In genomic region chr19:11405846-11406643, GRCh38 we compare ENCODE assay signal across 10 cellular contexts. TPM values are rescaled to one million over a fixed set of nuclear protein-coding genes. Genes with fewer than 3 reads are reported as not detected.
DNase-seq lines count a peak whose midpoint lies in the region; ATAC-seq, FAIRE-seq and TF ChIP-seq lines count a peak whose summit lies in the region.
"Had no signal": no experiment of that assay in that cellular context is flagged by ENCODE, and none has a peak within 500 bp of the region (broad histone marks: within the 10 kb centered on the region; RNA-seq: fewer than 3 reads in every experiment).

No MANE protein-coding gene starts in this region.

- ATAC-seq in GM12878 (no peak), HG02588 (IDR thresholded peaks at IDR 0.05; ENCODE audit: unreplicated experiment) (no peak), HG02970 (IDR thresholded peaks at IDR 0.05; ENCODE audit: low FRiP score, unreplicated experiment) (no peak)

- no peak for TF ChIP-seq POLR2A in GM12878 (IDR thresholded peaks at IDR 0.05; ENCODE audit: low read depth, low read length)

- no peak overlapping the region for H2AFZ ChIP-seq in GM12878 (ENCODE audit: control insufficient read depth, low read depth, low read length)

- FAIRE-seq in GM12878 (lab: Jason Lieb, UNC) = no peak

- H3K9ac ChIP-seq in GM12878 (ENCODE audit: control insufficient read depth, insufficient read depth, low read length) = no peak overlapping the region

- H3K27ac ChIP-seq in GM12878 (ENCODE audit: control insufficient read depth, insufficient read depth) = no peak overlapping the region
- no peak overlapping the region for H3K27ac ChIP-seq in RWPE1

- in situ Hi-C loops in GM12878 (cut with MboI) = no loop called here

- intact Hi-C loops in GM12878 (cut with micrococcal nuclease; ENCODE audit: unreplicated experiment) (no loop called here), posterior cingulate gyrus (cut with DNase I) (no loop called here)

- SMC1A ChIA-PET in GM12878 (lab: Charles Lee; ENCODE audit: uncharacterized antibody, unreplicated experiment) = no interaction called here

- peak; percentile 2 to 11 (median 5); a peak in 1 of 6 replicates for TF ChIP-seq CTCF in GM12878 (IDR thresholded peaks at IDR 0.05 in 2 of 3, conservative IDR thresholded peaks at IDR 0.05 in 1 of 3; ENCODE audit: control insufficient read depth in 2 of 3, extremely low read depth in 1 of 3, insufficient read depth in 1 of 3, low read depth in 3 of 3, low read length in 3 of 3)
- TF ChIP-seq CTCF in kidney epithelial cell (IDR thresholded peaks at IDR 0.05; ENCODE audit: insufficient read depth, low read length, poor library complexity, severe bottlenecking) = peak; percentile 43
- no peak for TF ChIP-seq CTCF in RWPE1 (conservative IDR thresholded peaks at IDR 0.05; ENCODE audit: low read depth)

- BruUV-seq in GM12878 (replicated peaks; lab: Mats Ljungman, UMichigan) = no TSS peak

- H3K4me3 ChIP-seq in GM12878 (no peak overlapping the region), kidney epithelial cell (ENCODE audit: low read depth, low read length) (no peak overlapping the region)

- TF ChIP-seq RAD21 in GM12878 (IDR thresholded peaks at IDR 0.05; ENCODE audit: insufficient read depth, low read depth, low read length) = 0 out of 2 replicates have a peak, but pooled peaks have one; percentile 6

- CTCF ChIA-PET in GM12878 (lab: Yijun Ruan, JAX) (no interaction called here), RWPE1 (lab: Yijun Ruan, JAX) (interaction anchor here (0.6 kb wide), 2 partner anchors 22 to 928 kb away, joined by 3 to 4 read pairs; partner anchors contain the start of gene EPOR)

- RAD21 ChIA-PET in GM12878 (lab: Charles Lee; ENCODE audit: unreplicated experiment) = no interaction called here

- H4K20me1 ChIP-seq in GM12878 (ENCODE audit: control insufficient read depth, insufficient read depth) = no peaks in the 10 kb centered on the region

- WGBS in GM12878 (ENCODE audit: insufficient coverage, insufficient replicate concordance, low lambda C conversion rate, missing lambda C conversion rate) = 40% methylated on average over 25 of the region's 44 CpGs

- H3K4me1 ChIP-seq in GM12878 (ENCODE audit: control insufficient read depth, insufficient read depth, low read length) = no peaks in the 10 kb centered on the region

- POLR2A ChIA-PET in GM12878 (lab: Charles Lee) = interaction anchor here (1.5 kb wide), 1 partner anchor 16 kb away, joined by 3 read pairs; no protein-coding TSS in a partner anchor
- POLR2A ChIA-PET in RWPE1 (lab: Yijun Ruan, JAX; ENCODE audit: low non-redundant PET) = no interaction called here

- H3K36me3 ChIP-seq in GM12878 (ENCODE audit: control insufficient read depth in 2 of 2, insufficient read depth in 2 of 2, low read length in 1 of 2) (no peaks in the 10 kb centered on the region), kidney epithelial cell (ENCODE audit: control insufficient read depth, insufficient read depth, low read length) (no peaks in the 10 kb centered on the region)

- no peaks in the 10 kb centered on the region for H3K9me3 ChIP-seq in GM12878 (replicated peaks; ENCODE audit: control insufficient read depth, insufficient read depth, low read length)

- H3K4me2 ChIP-seq in GM12878 (ENCODE audit: control insufficient read depth, insufficient read depth) = no peak overlapping the region

- no peak for TF ChIP-seq EP300 in GM12878 (IDR thresholded peaks at IDR 0.05; ENCODE audit: borderline replicate concordance in 1 of 2, control insufficient read depth in 1 of 2, low read depth in 2 of 2, low read length in 2 of 2)

- DNase-seq in stimulated activated CD4-positive, alpha-beta T cell treated with anti-CD3 and anti-CD28 coated beads, Interleukin-15, amount 100 ng/mL, for 24 hours = peak; percentile 72
- DNase-seq in stimulated activated CD4-positive, alpha-beta T cell treated with anti-CD3 and anti-CD28 coated beads, Interleukin-12 subunit alpha, Interleukin-12 subunit beta, amount 100 ng/mL, for 4 hours = no peak
- no peak for DNase-seq in GM12878 (ENCODE audit: low read depth, low spot score)
- DNase-seq in kidney epithelial cell (ENCODE audit: low read depth) = no peak
- DNase-seq in RWPE1 (ENCODE audit: low spot score) = no peak
- no peak for DNase-seq in posterior cingulate gyrus
- DNase-seq: C1 segment of cervical spinal cord, NCI-H526 treated with DMSO at 0.1 percent for 48 hours had no signal

- no peaks in the 10 kb centered on the region; a peak in 1 of 4 replicates for H3K27me3 ChIP-seq in GM12878 (replicated peaks in 1 of 2; ENCODE audit: control insufficient read depth in 2 of 2, insufficient read depth in 2 of 2, low read length in 1 of 2)
- peaks cover 8% of the 10 kb centered on the region for H3K27me3 ChIP-seq in kidney epithelial cell (ENCODE audit: control insufficient read depth, insufficient read depth, low read length)

- no peaks in the 10 kb centered on the region for H3K79me2 ChIP-seq in GM12878 (ENCODE audit: control insufficient read depth, insufficient read depth, low read length)

RNA-seq across cellular contexts. Expression of gene RGL3, which starts 13.1 kb away (rescaled TPM):
- 0.61 TPM in 1 of 2 replicates, not detected in the other for total RNA-seq in GM12878 (2013; cell fraction: nucleolus; rRNA removed)
- total RNA-seq in GM12878 (2014; rRNA removed) (not detected in 2 replicates), GM12878 (2014; rRNA removed; fragmentation: Illumina TruSeq; extraction: Trizol) (not detected in 2 replicates), GM12878 (2021) (not detected in 2 replicates), kidney epithelial cell (10.2 and 18.1 TPM in 2 replicates)
- polyA plus RNA-seq in GM12878 (2011; ENCODE audit: low read depth) = not detected
- polyA plus RNA-seq in GM12878 (2011; rRNA removed) (not detected in 2 replicates), GM12878 (2014; fragmentation: Illumina TruSeq; extraction: Trizol) (not detected in 2 replicates), GM12878 (2014; fragmentation: Nextera tagmentation; extraction: Ambion mirVana) (not detected), GM12878 (2014; rRNA removed) (not detected in 2 replicates), GM12878 (2016; fragmentation: Nextera tagmentation; extraction: Ambion mirVana) (not detected)
- polyA plus RNA-seq in GM12878 (2011; cell fraction: cytosol; rRNA removed) = not detected in 2 replicates
- polyA plus RNA-seq in GM12878 (2011; cell fraction: nucleus; rRNA removed) = not detected in 2 replicates
- 0.25 and 0.28 TPM in 2 replicates for polyA plus RNA-seq in GM12878 (2012)
- not detected in 2 replicates for polyA minus RNA-seq in GM12878 (2011; rRNA and poly(A)+ RNA removed)
- 2.7 TPM in 1 of 2 replicates, not detected in the other for polyA minus RNA-seq in GM12878 (2011; cell fraction: cytosol; rRNA and poly(A)+ RNA removed)
- polyA minus RNA-seq in GM12878 (2011; cell fraction: nucleus; rRNA and poly(A)+ RNA removed) = not detected in 2 replicates

RNA-seq across cellular contexts. Expression of gene EPOR, which starts 21.9 kb away (rescaled TPM):
- 8.5 and 12.7 TPM in 2 replicates for total RNA-seq in GM12878 (2013; cell fraction: nucleolus; rRNA removed)
- 3.0 and 3.8 TPM in 2 replicates for total RNA-seq in GM12878 (2014; rRNA removed)
- total RNA-seq in GM12878 (2014; rRNA removed; fragmentation: Illumina TruSeq; extraction: Trizol) = 1.2 and 1.4 TPM in 2 replicates
- 2.9 and 3.3 TPM in 2 replicates for total RNA-seq in GM12878 (2021)
- polyA plus RNA-seq in GM12878 (2011; ENCODE audit: low read depth) = 1.2 TPM
- 1.8 and 2.8 TPM in 2 replicates for polyA plus RNA-seq in GM12878 (2011; rRNA removed)
- 4.7 and 4.8 TPM in 2 replicates for polyA plus RNA-seq in GM12878 (2011; cell fraction: cytosol; rRNA removed)
- 6.8 and 7.8 TPM in 2 replicates for polyA plus RNA-seq in GM12878 (2011; cell fraction: nucleus; rRNA removed)
- 2.4 and 3.6 TPM in 2 replicates for polyA plus RNA-seq in GM12878 (2012)
- 0.65 and 1.4 TPM in 2 replicates for polyA plus RNA-seq in GM12878 (2014; fragmentation: Illumina TruSeq; extraction: Trizol)
- under 1 TPM; 0.66 to 0.74 TPM for polyA plus RNA-seq in GM12878 (2014; fragmentation: Nextera tagmentation; extraction: Ambion mirVana)
- 4.4 and 6.0 TPM in 2 replicates for polyA plus RNA-seq in GM12878 (2014; rRNA removed)
- 10 to 100 TPM in 1 of 2 experiments, 1 to 10 TPM in 1; 6.7 to 10.1 TPM for polyA plus RNA-seq in GM12878 (2016; fragmentation: Nextera tagmentation; extraction: Ambion mirVana)
- 1.7 and 4.5 TPM in 2 replicates for polyA minus RNA-seq in GM12878 (2011; rRNA and poly(A)+ RNA removed)
- polyA minus RNA-seq in GM12878 (2011; cell fraction: cytosol; rRNA and poly(A)+ RNA removed) = 2.3 and 2.5 TPM in 2 replicates
- 6.0 and 6.7 TPM in 2 replicates for polyA minus RNA-seq in GM12878 (2011; cell fraction: nucleus; rRNA and poly(A)+ RNA removed)
- 3.0 and 4.4 TPM in 2 replicates for total RNA-seq in kidney epithelial cell

RNA-seq across cellular contexts. Expression of gene ODAD3, which starts 28.9 kb away (rescaled TPM):
- total RNA-seq in GM12878 (2013; cell fraction: nucleolus; rRNA removed) = not detected in 2 replicates
- not detected in 2 replicates for total RNA-seq in GM12878 (2014; rRNA removed)
- not detected in 2 replicates for total RNA-seq in GM12878 (2014; rRNA removed; fragmentation: Illumina TruSeq; extraction: Trizol)
- 0.11 and 0.28 TPM in 2 replicates for total RNA-seq in GM12878 (2021)
- 0.13 TPM for polyA plus RNA-seq in GM12878 (2011; ENCODE audit: low read depth)
- polyA plus RNA-seq in GM12878 (2011; rRNA removed) = 0.20 and 0.39 TPM in 2 replicates
- polyA plus RNA-seq in GM12878 (2011; cell fraction: cytosol; rRNA removed) = 0.20 and 0.24 TPM in 2 replicates
- 0.31 and 0.85 TPM in 2 replicates for polyA plus RNA-seq in GM12878 (2011; cell fraction: nucleus; rRNA removed)
- 1.0 and 1.2 TPM in 2 replicates for polyA plus RNA-seq in GM12878 (2012)
- polyA plus RNA-seq in GM12878 (2014; fragmentation: Illumina TruSeq; extraction: Trizol) = not detected in 2 replicates
- not detected for polyA plus RNA-seq in GM12878 (2014; fragmentation: Nextera tagmentation; extraction: Ambion mirVana)
- 0.08 TPM in 1 of 2 replicates, not detected in the other for polyA plus RNA-seq in GM12878 (2014; rRNA removed)
- under 1 TPM in 1 of 2 experiments, not detected in 1; 0.11 TPM for polyA plus RNA-seq in GM12878 (2016; fragmentation: Nextera tagmentation; extraction: Ambion mirVana)
- not detected in 2 replicates for polyA minus RNA-seq in GM12878 (2011; rRNA and poly(A)+ RNA removed)
- not detected in 2 replicates for polyA minus RNA-seq in GM12878 (2011; cell fraction: cytosol; rRNA and poly(A)+ RNA removed)
- 0.24 TPM in 1 of 2 replicates, not detected in the other for polyA minus RNA-seq in GM12878 (2011; cell fraction: nucleus; rRNA and poly(A)+ RNA removed)
- total RNA-seq in kidney epithelial cell = 0.07 and 0.29 TPM in 2 replicates

RNA-seq across cellular contexts. Expression of gene PRKCSH, which starts 29.4 kb away (rescaled TPM):
- 82.5 and 98.4 TPM in 2 replicates for total RNA-seq in GM12878 (2013; cell fraction: nucleolus; rRNA removed)
- total RNA-seq in GM12878 (2014; rRNA removed) (95.5 and 99.3 TPM in 2 replicates), GM12878 (2014; rRNA removed; fragmentation: Illumina TruSeq; extraction: Trizol) (37.9 and 40.5 TPM in 2 replicates), GM12878 (2021) (271 and 280 TPM in 2 replicates), kidney epithelial cell (269 TPM in 2 replicates)
- polyA plus RNA-seq in GM12878 (2011; ENCODE audit: low read depth) = 102 TPM
- polyA plus RNA-seq in GM12878 (2011; rRNA removed) (31.5 and 42.0 TPM in 2 replicates), GM12878 (2014; fragmentation: Illumina TruSeq; extraction: Trizol) (60.5 and 97.4 TPM in 2 replicates), GM12878 (2014; fragmentation: Nextera tagmentation; extraction: Ambion mirVana) (1 to 10 TPM; 1.1 to 5.2 TPM), GM12878 (2014; rRNA removed) (110 and 125 TPM in 2 replicates), GM12878 (2016; fragmentation: Nextera tagmentation; extraction: Ambion mirVana) (10 to 100 TPM; 42.0 to 46.1 TPM)
- polyA plus RNA-seq in GM12878 (2011; cell fraction: cytosol; rRNA removed) = 77.2 and 88.9 TPM in 2 replicates
- polyA plus RNA-seq in GM12878 (2011; cell fraction: nucleus; rRNA removed) = 270 and 309 TPM in 2 replicates
- 225 and 255 TPM in 2 replicates for polyA plus RNA-seq in GM12878 (2012)
- polyA minus RNA-seq in GM12878 (2011; rRNA and poly(A)+ RNA removed) = 47.5 and 73.1 TPM in 2 replicates
- 83.8 and 90.2 TPM in 2 replicates for polyA minus RNA-seq in GM12878 (2011; cell fraction: cytosol; rRNA and poly(A)+ RNA removed)
- 53.7 and 95.3 TPM in 2 replicates for polyA minus RNA-seq in GM12878 (2011; cell fraction: nucleus; rRNA and poly(A)+ RNA removed)

RNA-seq across cellular contexts. Expression of gene SWSAP1, which starts 31.6 kb away (rescaled TPM):
- total RNA-seq in GM12878 (2013; cell fraction: nucleolus; rRNA removed) = 4.9 and 5.2 TPM in 2 replicates
- total RNA-seq in GM12878 (2014; rRNA removed) (2.8 and 3.1 TPM in 2 replicates), GM12878 (2014; rRNA removed; fragmentation: Illumina TruSeq; extraction: Trizol) (1.5 and 2.1 TPM in 2 replicates), GM12878 (2021) (2.6 and 3.0 TPM in 2 replicates), kidney epithelial cell (2.9 and 4.0 TPM in 2 replicates)
- polyA plus RNA-seq in GM12878 (2011; ENCODE audit: low read depth) = 0.60 TPM
- polyA plus RNA-seq in GM12878 (2011; rRNA removed) (1.2 and 2.3 TPM in 2 replicates), GM12878 (2014; fragmentation: Illumina TruSeq; extraction: Trizol) (0.35 and 1.6 TPM in 2 replicates), GM12878 (2014; fragmentation: Nextera tagmentation; extraction: Ambion mirVana) (1 to 10 TPM in 1 of 2 experiments, under 1 TPM in 1; 0.18 to 1.0 TPM), GM12878 (2014; rRNA removed) (3.7 and 4.7 TPM in 2 replicates), GM12878 (2016; fragmentation: Nextera tagmentation; extraction: Ambion mirVana) (1 to 10 TPM; 5.3 to 6.5 TPM)
- polyA plus RNA-seq in GM12878 (2011; cell fraction: cytosol; rRNA removed) = 2.6 and 3.6 TPM in 2 replicates
- 3.8 and 3.9 TPM in 2 replicates for polyA plus RNA-seq in GM12878 (2011; cell fraction: nucleus; rRNA removed)
- polyA plus RNA-seq in GM12878 (2012) = 1.5 and 2.2 TPM in 2 replicates
- polyA minus RNA-seq in GM12878 (2011; rRNA and poly(A)+ RNA removed) = 2.2 and 4.5 TPM in 2 replicates
- polyA minus RNA-seq in GM12878 (2011; cell fraction: cytosol; rRNA and poly(A)+ RNA removed) = 1.3 and 1.5 TPM in 2 replicates
- polyA minus RNA-seq in GM12878 (2011; cell fraction: nucleus; rRNA and poly(A)+ RNA removed) = 2.9 and 5.1 TPM in 2 replicates
